Comparison of ENCODE assay signal across 10 cellular contexts in the genomic region with DNA sequence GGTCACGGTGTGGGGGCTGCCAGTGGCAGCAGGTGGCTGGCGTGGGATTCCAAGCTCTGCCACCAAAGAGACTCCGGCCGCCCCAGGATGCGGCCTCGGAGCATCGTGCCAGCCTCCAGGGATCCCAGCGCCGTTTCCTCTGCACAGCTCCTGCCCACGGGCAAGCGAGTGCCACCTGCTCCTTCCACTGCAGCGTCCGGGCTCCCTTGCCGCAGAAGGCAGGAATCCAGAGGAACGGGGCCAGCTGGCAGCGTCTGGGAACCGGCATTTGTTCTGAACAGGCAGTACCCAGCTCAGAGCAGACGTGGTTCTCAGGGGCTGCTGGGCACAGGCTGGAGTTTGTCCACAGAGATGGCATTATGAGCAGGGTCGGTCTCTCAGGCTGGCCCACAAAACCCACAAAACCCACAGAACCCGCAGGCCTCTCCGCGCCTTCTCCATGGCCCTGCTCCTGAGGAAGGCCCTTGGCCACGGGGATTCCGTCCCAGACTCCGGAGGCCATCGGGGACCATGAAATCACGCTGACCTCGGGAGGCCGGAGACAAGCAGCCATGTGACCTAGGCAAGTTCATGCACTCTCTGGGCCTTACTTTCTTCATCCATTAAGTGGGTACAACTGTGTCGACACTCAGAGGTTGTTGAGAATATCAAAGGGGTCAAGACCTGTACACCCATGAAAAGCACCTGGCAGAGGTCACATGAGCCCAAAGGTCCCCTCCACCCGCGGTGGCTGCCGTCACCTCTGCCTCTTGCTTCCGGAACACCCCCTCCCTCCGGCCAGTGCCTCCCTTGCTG. TPM values are rescaled to one million over a fixed set of nuclear protein-coding genes. Genes with fewer than 3 reads are reported as not detected.
DNase-seq lines count a peak whose midpoint lies in the region; ATAC-seq and TF ChIP-seq lines count a peak whose summit lies in the region.
"Had no signal": no experiment of that assay in that cellular context is flagged by ENCODE, and none has a peak within 500 bp of the region (broad histone marks: within the 10 kb centered on the region; RNA-seq: fewer than 3 reads in every experiment).

No MANE protein-coding gene starts in this region.

- no peaks in the 10 kb centered on the region for H3K27me3 Mint-ChIP-seq in brain

- peaks cover 8% of the 10 kb centered on the region for H3K36me3 Mint-ChIP-seq in brain

- peak in 1 of 2 donors; percentile 43 for TF ChIP-seq RAD21 in liver (IDR thresholded peaks at IDR 0.05)

- WGBS in liver: 64% methylated on average over 35 of the region's 35 CpGs
- WGBS in testis, 2 donors: 83 to 84% methylated on average over 11 to 35 of the region's 35 CpGs

- no peak for ATAC-seq in GM18907 (IDR thresholded peaks at IDR 0.05; ENCODE audit: unreplicated experiment)

- H3K4me1 Mint-ChIP-seq in brain: peaks cover 30% of the 10 kb centered on the region

- no peaks in the 10 kb centered on the region for H3K9me3 Mint-ChIP-seq in brain
- H3K9me3 Mint-ChIP-seq: activated naive CD4-positive, alpha-beta T cell treated with anti-CD3 and anti-CD28 coated beads, Interleukin-2, amount 50 U/mL, for 72 hours; immature natural killer cell had no signal

- intact Hi-C loops in testis (cut with DNase I; ENCODE audit: low total_unique reads): no loop called here

- TF ChIP-seq POLR2A in testis (IDR thresholded peaks at IDR 0.05): no peak

- H3K4me1 ChIP-seq in liver (ENCODE audit: control insufficient read depth in 4 of 4, insufficient read depth in 4 of 4, low read length in 3 of 4) (peaks cover 12 to 21% (median 16%) of the 10 kb centered on the region in 4 donors), testis (peaks cover 40% of the 10 kb centered on the region)

- H3K9me3 ChIP-seq in liver (ENCODE audit: control insufficient read depth in 4 of 4, low read length in 3 of 4) (no peaks in the 10 kb centered on the region), testis (no peaks in the 10 kb centered on the region)

- H3K27ac ChIP-seq in liver (ENCODE audit: low read depth in 1 of 2, low read length in 2 of 2): peak overlapping the region in 1 of 2 donors; percentile 31
- peak overlapping the region; percentile 69 to 74 for H3K27ac ChIP-seq in testis

- DNase-seq in NCI-H2029 (lab: John Stamatoyannopoulos, UW): peak; percentile 74
- peak; percentile 85 for DNase-seq in testis
- no peak for DNase-seq in NCI-H1436 treated with DMSO at 0.1 percent for 48 hours (lab: John Stamatoyannopoulos, UW)
- no peak for DNase-seq in central memory CD4-positive, alpha-beta T cell
- DNase-seq in NOMO-1 treated with dmso at 0.1 percent for 144 hours (lab: John Stamatoyannopoulos, UW; ENCODE audit: unreplicated experiment): no peak
- DNase-seq: immature natural killer cell had no signal

- H3K4me3 Mint-ChIP-seq in brain: peak overlapping the region in 2 of 5 experiments; percentile 52 to 74

- no peak overlapping the region for H3K9ac ChIP-seq in liver (ENCODE audit: low read depth in 1 of 2, low read length in 2 of 2)

- H3K36me3 ChIP-seq in liver (ENCODE audit: control insufficient read depth in 4 of 4, insufficient read depth in 3 of 4, low read depth in 1 of 4, low read length in 3 of 4) (peaks cover 0 to 11% (median 4%) of the 10 kb centered on the region in 4 donors), testis (ENCODE audit: low read depth, missing control alignments) (no peaks in the 10 kb centered on the region)

- TF ChIP-seq CTCF in brain (conservative IDR thresholded peaks at IDR 0.05) (no peak), liver (IDR thresholded peaks at IDR 0.05; ENCODE audit: low read depth, low read length, missing input control) (no peak), testis (IDR thresholded peaks at IDR 0.05) (no peak)

- no peak overlapping the region for H3K4me3 ChIP-seq in liver (ENCODE audit: low read depth in 1 of 3, low read length in 3 of 3)
- H3K4me3 ChIP-seq in testis: no peak overlapping the region

- peak overlapping the region in 4 of 5 experiments; percentile 55 to 97 (median 82) for H3K27ac Mint-ChIP-seq in brain
- H3K27ac Mint-ChIP-seq: activated naive CD4-positive, alpha-beta T cell treated with anti-CD3 and anti-CD28 coated beads, Interleukin-2, amount 50 U/mL, for 72 hours had no signal

- H3K27me3 ChIP-seq in liver (ENCODE audit: control insufficient read depth in 4 of 4, insufficient read depth in 4 of 4, low read length in 3 of 4) (no peaks in the 10 kb centered on the region), testis (no peaks in the 10 kb centered on the region)

TF ChIP-seq in liver, 16 proteins besides CTCF, POLR2A, EP300 and RAD21:
- TF ChIP-seq YY1 (IDR thresholded peaks at IDR 0.05) (peak; percentile 37), RXRA (IDR thresholded peaks at IDR 0.05) (peak in 1 of 2 donors; percentile 24), GABPA (IDR thresholded peaks at IDR 0.05 in 1 of 2, conservative IDR thresholded peaks at IDR 0.05 in 1 of 2) (no peak), HNF4G (IDR thresholded peaks at IDR 0.05) (no peak), JUND (IDR thresholded peaks at IDR 0.05) (no peak), HNF4A (conservative IDR thresholded peaks at IDR 0.05) (peak in 1 of 2 donors; percentile 18), TAF1 (conservative IDR thresholded peaks at IDR 0.05) (no peak), FOXA1 (IDR thresholded peaks at IDR 0.05) (no peak), SP1 (IDR thresholded peaks at IDR 0.05) (no peak)
- TF ChIP-seq, protein P1, sequence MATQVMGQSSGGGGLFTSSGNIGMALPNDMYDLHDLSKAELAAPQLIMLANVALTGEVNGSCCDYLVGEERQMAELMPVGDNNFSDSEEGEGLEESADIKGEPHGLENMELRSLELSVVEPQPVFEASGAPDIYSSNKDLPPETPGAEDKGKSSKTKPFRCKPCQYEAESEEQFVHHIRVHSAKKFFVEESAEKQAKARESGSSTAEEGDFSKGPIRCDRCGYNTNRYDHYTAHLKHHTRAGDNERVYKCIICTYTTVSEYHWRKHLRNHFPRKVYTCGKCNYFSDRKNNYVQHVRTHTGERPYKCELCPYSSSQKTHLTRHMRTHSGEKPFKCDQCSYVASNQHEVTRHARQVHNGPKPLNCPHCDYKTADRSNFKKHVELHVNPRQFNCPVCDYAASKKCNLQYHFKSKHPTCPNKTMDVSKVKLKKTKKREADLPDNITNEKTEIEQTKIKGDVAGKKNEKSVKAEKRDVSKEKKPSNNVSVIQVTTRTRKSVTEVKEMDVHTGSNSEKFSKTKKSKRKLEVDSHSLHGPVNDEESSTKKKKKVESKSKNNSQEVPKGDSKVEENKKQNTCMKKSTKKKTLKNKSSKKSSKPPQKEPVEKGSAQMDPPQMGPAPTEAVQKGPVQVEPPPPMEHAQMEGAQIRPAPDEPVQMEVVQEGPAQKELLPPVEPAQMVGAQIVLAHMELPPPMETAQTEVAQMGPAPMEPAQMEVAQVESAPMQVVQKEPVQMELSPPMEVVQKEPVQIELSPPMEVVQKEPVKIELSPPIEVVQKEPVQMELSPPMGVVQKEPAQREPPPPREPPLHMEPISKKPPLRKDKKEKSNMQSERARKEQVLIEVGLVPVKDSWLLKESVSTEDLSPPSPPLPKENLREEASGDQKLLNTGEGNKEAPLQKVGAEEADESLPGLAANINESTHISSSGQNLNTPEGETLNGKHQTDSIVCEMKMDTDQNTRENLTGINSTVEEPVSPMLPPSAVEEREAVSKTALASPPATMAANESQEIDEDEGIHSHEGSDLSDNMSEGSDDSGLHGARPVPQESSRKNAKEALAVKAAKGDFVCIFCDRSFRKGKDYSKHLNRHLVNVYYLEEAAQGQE (IDR thresholded peaks at IDR 0.05): no peak
- TF ChIP-seq, protein P2, sequence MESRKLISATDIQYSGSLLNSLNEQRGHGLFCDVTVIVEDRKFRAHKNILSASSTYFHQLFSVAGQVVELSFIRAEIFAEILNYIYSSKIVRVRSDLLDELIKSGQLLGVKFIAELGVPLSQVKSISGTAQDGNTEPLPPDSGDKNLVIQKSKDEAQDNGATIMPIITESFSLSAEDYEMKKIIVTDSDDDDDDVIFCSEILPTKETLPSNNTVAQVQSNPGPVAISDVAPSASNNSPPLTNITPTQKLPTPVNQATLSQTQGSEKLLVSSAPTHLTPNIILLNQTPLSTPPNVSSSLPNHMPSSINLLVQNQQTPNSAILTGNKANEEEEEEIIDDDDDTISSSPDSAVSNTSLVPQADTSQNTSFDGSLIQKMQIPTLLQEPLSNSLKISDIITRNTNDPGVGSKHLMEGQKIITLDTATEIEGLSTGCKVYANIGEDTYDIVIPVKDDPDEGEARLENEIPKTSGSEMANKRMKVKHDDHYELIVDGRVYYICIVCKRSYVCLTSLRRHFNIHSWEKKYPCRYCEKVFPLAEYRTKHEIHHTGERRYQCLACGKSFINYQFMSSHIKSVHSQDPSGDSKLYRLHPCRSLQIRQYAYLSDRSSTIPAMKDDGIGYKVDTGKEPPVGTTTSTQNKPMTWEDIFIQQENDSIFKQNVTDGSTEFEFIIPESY (IDR thresholded peaks at IDR 0.05): no peak
TF ChIP-seq in liver: peak in this region for 3.

RNA-seq across cellular contexts. Expression of a gene that starts 17.8 kb away (rescaled TPM):
- 8.2 TPM for polyA plus RNA-seq in brain (ENCODE audit: insufficient read depth, low read depth, low replicate concordance)
- 1 to 10 TPM; 4.6 to 5.4 TPM for total RNA-seq in liver
- 1 to 10 TPM; 1.7 to 2.7 TPM for polyA plus RNA-seq in liver
- 10 to 100 TPM; 16.1 to 18.5 TPM for total RNA-seq in testis
- polyA plus RNA-seq in testis (ENCODE audit: insufficient read depth, low read depth, low replicate concordance): 5.6 TPM

RNA-seq across cellular contexts. Expression of a gene that starts 34.6 kb away (rescaled TPM):
- polyA plus RNA-seq in brain (ENCODE audit: insufficient read depth, low read depth, low replicate concordance): 4,273 TPM
- 1,000 to 10,000 TPM in 1 of 2 donors, 100 to 1,000 TPM in 1; 890 to 1,625 TPM for total RNA-seq in liver
- 1,000 to 10,000 TPM; 1,432 to 1,671 TPM for polyA plus RNA-seq in liver
- 1,000 to 10,000 TPM; 2,150 to 2,308 TPM for total RNA-seq in testis
- polyA plus RNA-seq in testis (ENCODE audit: insufficient read depth, low read depth, low replicate concordance): 1,856 TPM

Comparison
In these comparisons a context has a peak if more than half of its experiments do, and no peak if none do; other contexts are left out.
1. DNase-seq: peak in NCI-H2029 (single experiment) and testis (single experiment); none in NCI-H1436 treated with DMSO at 0.1 percent for 48 hours (single experiment), central memory CD4-positive, alpha-beta T cell (single experiment) and NOMO-1 treated with dmso at 0.1 percent for 144 hours (single experiment).